ENCODE assay signal across 20 cellular contexts in genomic region chr12:59695379-59695778, GRCh38.
DNase-seq lines count a peak whose midpoint lies in the region; ATAC-seq and TF ChIP-seq lines count a peak whose summit lies in the region.
"Had no signal": no experiment of that assay in that cellular context is flagged by ENCODE, and none has a peak within 500 bp of the region (broad histone marks: within the 10 kb centered on the region; RNA-seq: fewer than 3 reads in every experiment).

No MANE protein-coding gene starts in this region.

- in situ Hi-C loops in brain microvascular endothelial cell (cut with HindIII; ENCODE audit: low pct_ligation_motif_present, low sequenced_read_pairs) = no loop called here

- H3K36me3 Mint-ChIP-seq in HFFc6 (ENCODE audit: low read depth) = peaks cover 14% of the 10 kb centered on the region
- H3K36me3 Mint-ChIP-seq: activated naive CD4-positive, alpha-beta T cell treated with anti-CD3 and anti-CD28 coated beads, Interleukin-2, amount 10 ng/mL, durations not matched to agents 7 days and 5 days; type B pancreatic cell had no signal

- no peaks in the 10 kb centered on the region for H3K4me1 ChIP-seq in foreskin keratinocyte
- H3K4me1 ChIP-seq in tibial artery = peaks cover 0 to 9% (median 2%) of the 10 kb centered on the region in 4 donors
- H3K4me1 ChIP-seq in BE2C = no peaks in the 10 kb centered on the region

- H3K27me3 ChIP-seq in brain microvascular endothelial cell (replicated peaks) = no peaks in the 10 kb centered on the region
- H3K27me3 ChIP-seq in foreskin keratinocyte = no peaks in the 10 kb centered on the region
- no peaks in the 10 kb centered on the region for H3K27me3 ChIP-seq in tibial artery
- no peaks in the 10 kb centered on the region for H3K27me3 ChIP-seq in BE2C

- no peak overlapping the region for H3K4me3 ChIP-seq in brain microvascular endothelial cell (ENCODE audit: low read depth, low read length)
- H3K4me3 ChIP-seq in tibial artery = no peak overlapping the region
- H3K4me3 ChIP-seq in BE2C (ENCODE audit: low read depth, low read length) = no peak overlapping the region
- H3K4me3 ChIP-seq: PC-9 had no signal

- intact Hi-C loops in tibial artery (cut with DNase I; ENCODE audit: low total_unique reads) = no loop called here

- peaks cover 49% of the 10 kb centered on the region for H3K4me1 Mint-ChIP-seq in HFFc6 (ENCODE audit: low read depth)
- H3K4me1 Mint-ChIP-seq: activated CD4-positive, alpha-beta T cell treated with anti-CD3 and anti-CD28 coated beads, Interleukin-2, amount 10 ng/mL, durations not matched to agents 24 days and 14 days; activated naive CD4-positive, alpha-beta T cell treated with anti-CD3 and anti-CD28 coated beads, Interleukin-2, amount 10 ng/mL, durations not matched to agents 7 days and 5 days had no signal

- no peaks in the 10 kb centered on the region for H3K36me3 ChIP-seq in brain microvascular endothelial cell (replicated peaks)
- no peaks in the 10 kb centered on the region for H3K36me3 ChIP-seq in tibial artery
- H3K36me3 ChIP-seq in BE2C = no peaks in the 10 kb centered on the region

- no peak overlapping the region for H3K4me3 Mint-ChIP-seq in HFFc6
- H3K4me3 Mint-ChIP-seq: activated CD4-positive, alpha-beta T cell treated with anti-CD3 and anti-CD28 coated beads, Interleukin-2, amount 10 ng/mL, durations not matched to agents 24 days and 14 days; activated naive CD4-positive, alpha-beta T cell treated with anti-CD3 and anti-CD28 coated beads, Interleukin-2, amount 10 ng/mL, durations not matched to agents 7 days and 5 days; CD8-positive, alpha-beta memory T cell; stimulated activated naive B cell treated with anti-CD40 and anti-IgM and Interleukin-4, amounts not matched to agents 10 μg/mL and 1 μg/mL and 100 μg/mL, for 72 hours; type B pancreatic cell had no signal

- H3K27ac Mint-ChIP-seq in HFFc6 = peak overlapping the region; percentile 80
- H3K27ac Mint-ChIP-seq: activated CD4-positive, alpha-beta T cell treated with anti-CD3 and anti-CD28 coated beads, Interleukin-2, amount 10 ng/mL, durations not matched to agents 24 days and 14 days; activated naive CD4-positive, alpha-beta T cell treated with anti-CD3 and anti-CD28 coated beads, Interleukin-2, amount 10 ng/mL, durations not matched to agents 7 days and 5 days; stimulated activated naive B cell treated with anti-CD40 and anti-IgM and Interleukin-4, amounts not matched to agents 10 μg/mL and 1 μg/mL and 100 μg/mL, for 72 hours; type B pancreatic cell had no signal

- no peaks in the 10 kb centered on the region for H3K27me3 Mint-ChIP-seq in HFFc6 (ENCODE audit: insufficient read depth)
- H3K27me3 Mint-ChIP-seq: activated CD4-positive, alpha-beta T cell treated with anti-CD3 and anti-CD28 coated beads, Interleukin-2, amount 10 ng/mL, durations not matched to agents 24 days and 14 days; activated naive CD4-positive, alpha-beta T cell treated with anti-CD3 and anti-CD28 coated beads, Interleukin-2, amount 10 ng/mL, durations not matched to agents 7 days and 5 days; CD8-positive, alpha-beta memory T cell; stimulated activated naive B cell treated with anti-CD40 and anti-IgM and Interleukin-4, amounts not matched to agents 10 μg/mL and 1 μg/mL and 100 μg/mL, for 72 hours; type B pancreatic cell had no signal

- DNase-seq in AG08395 (ENCODE audit: low spot score) = peak; percentile 30
- DNase-seq in HFFc6 = peak; percentile 76
- DNase-seq in brain microvascular endothelial cell = peak; percentile 32
- peak; percentile 34 to 77 for DNase-seq in foreskin keratinocyte
- no peak for DNase-seq in activated effector memory CD4-positive, alpha-beta T cell treated with anti-CD3 and anti-CD28 coated beads, Interleukin-2, amount 50 U/mL, for 16 hours
- DNase-seq in tibial artery = no peak
- DNase-seq in BE2C = no peak
- DNase-seq: activated CD4-positive, alpha-beta T cell treated with anti-CD3 and anti-CD28 coated beads, Interleukin-2, amount 10 ng/mL, durations not matched to agents 24 days and 14 days; activated naive CD4-positive, alpha-beta T cell treated with anti-CD3 and anti-CD28 coated beads, Interleukin-2, amount 10 ng/mL, durations not matched to agents 7 days and 5 days; activated T-cell treated with anti-CD3 and anti-CD28 coated beads for 4 hours; CD8-positive, alpha-beta memory T cell; DND-41; left colon; NCI-H1092 treated with DMSO at 0.1 percent for 48 hours; NCI-H774; PC-9; stimulated activated naive B cell treated with anti-CD40 and anti-IgM and Interleukin-4, amounts not matched to agents 10 μg/mL and 1 μg/mL and 100 μg/mL, for 72 hours had no signal

- H3K27ac ChIP-seq in brain microvascular endothelial cell (no peak overlapping the region), foreskin keratinocyte (no peak overlapping the region), tibial artery (no peak overlapping the region)
- H3K27ac ChIP-seq: PC-9 had no signal

- peaks cover 0 to 5% (median 3%) of the 10 kb centered on the region in 3 donors for H3K9me3 ChIP-seq in tibial artery
- no peaks in the 10 kb centered on the region for H3K9me3 ChIP-seq in BE2C

- H3K9me3 Mint-ChIP-seq in HFFc6 = no peaks in the 10 kb centered on the region; the same call in 1 of the 2 replicates

- TF ChIP-seq CTCF in HFFc6 (IDR thresholded peaks at IDR 0.05) (0 out of 2 replicates have a peak, but pooled peaks have one; percentile 16), brain microvascular endothelial cell (IDR thresholded peaks at IDR 0.05; ENCODE audit: low read depth, low read length, missing control alignments) (no peak), foreskin keratinocyte (conservative IDR thresholded peaks at IDR 0.05) (no peak), tibial artery (IDR thresholded peaks at IDR 0.05) (no peak), BE2C (IDR thresholded peaks at IDR 0.05; ENCODE audit: low read depth, low read length) (no peak)

- ATAC-seq in foreskin keratinocyte = peak; percentile 72
- ATAC-seq in HG02884 (IDR thresholded peaks at IDR 0.05; ENCODE audit: unreplicated experiment) = no peak
- ATAC-seq: left colon; SK-N-SH treated with all-trans-retinoic acid at 6 μM for 48 hours; stimulated activated naive B cell treated with anti-CD40 and anti-IgM and Interleukin-4, amounts not matched to agents 10 μg/mL and 1 μg/mL and 100 μg/mL, for 72 hours had no signal

Comparison
In these comparisons a context has a peak if more than half of its experiments do, and no peak if none do; other contexts are left out.
1. DNase-seq: peak in AG08395 (single experiment), HFFc6 (single experiment), brain microvascular endothelial cell (single experiment) and foreskin keratinocyte (2 of 2); none in activated effector memory CD4-positive, alpha-beta T cell treated with anti-CD3 and anti-CD28 coated beads, Interleukin-2, amount 50 U/mL, for 16 hours (single experiment), tibial artery (0 of 2) and BE2C (single experiment).